ENCODE assay signal across 9 cellular contexts in the genomic region with DNA sequence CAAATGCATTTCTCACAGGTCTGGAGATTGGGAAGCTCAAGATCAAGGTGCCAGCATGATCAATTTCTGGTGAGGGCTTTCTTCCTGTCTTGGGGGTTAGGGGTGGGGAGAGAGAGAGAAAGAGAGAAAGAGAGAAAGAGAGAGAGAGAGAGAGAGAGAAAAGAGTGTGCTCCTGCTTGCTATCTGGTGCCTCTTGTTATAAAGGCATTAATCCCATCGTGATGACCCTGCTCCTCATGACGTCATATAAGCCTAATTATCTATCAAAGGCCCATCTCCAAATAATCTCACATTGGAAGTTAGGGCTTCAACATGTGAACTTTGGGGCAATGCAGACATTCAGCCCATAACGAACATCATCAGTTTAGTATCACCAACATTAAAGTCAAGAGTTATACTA.
"Had no signal": no experiment of that assay in that cellular context is flagged by ENCODE, and none has a peak within 500 bp of the region (broad histone marks: within the 10 kb centered on the region; RNA-seq: fewer than 3 reads in every experiment).

No MANE protein-coding gene starts in this region.

- H3K27ac ChIP-seq: GM23248, KMS-11 had no signal

- H3K4me3 ChIP-seq: GM23248 had no signal

- DNase-seq: GM23248, H9, HCEC 1CT, HFFc6, KBM-7 had no signal

- H3K9ac ChIP-seq: GM23248, KMS-11 had no signal

- FAIRE-seq: H1, H54, HTR-8/SVneo had no signal

- H2AFZ ChIP-seq: GM23248 had no signal

- H3K4me2 ChIP-seq: KMS-11 had no signal
